In genomic region chr6:105482227-105482839, GRCh38 we compare ENCODE assay signal across 10 cellular contexts.
DNase-seq lines count a peak whose midpoint lies in the region; ATAC-seq and TF ChIP-seq lines count a peak whose summit lies in the region.
"Had no signal": no experiment of that assay in that cellular context is flagged by ENCODE, and none has a peak within 500 bp of the region (broad histone marks: within the 10 kb centered on the region; RNA-seq: fewer than 3 reads in every experiment).

No MANE protein-coding gene starts in this region.

- H3K9me3 ChIP-seq in SK-N-MC (ENCODE audit: low read depth, low read length) (no peaks in the 10 kb centered on the region), heart right ventricle (peaks cover 0 to 5% (median 0%) of the 10 kb centered on the region in 11 donors)

- H3K9ac ChIP-seq in SK-N-MC (ENCODE audit: insufficient read length), result no peak overlapping the region

- no peak for DNase-seq in activated T-cell treated with anti-CD3 and anti-CD28 coated beads, Interleukin-2, amount 50 U/mL, for 4 hours
- no peak for DNase-seq in activated T-cell treated with anti-CD3 and anti-CD28 coated beads for 4 hours
- peak; percentile 22 for DNase-seq in SK-N-MC (ENCODE audit: low read depth, low spot score)
- DNase-seq in heart right ventricle, result peak; percentile 41 to 58
- peak; percentile 49 for DNase-seq in ureter (ENCODE audit: low spot score)
- DNase-seq in omental fat pad (ENCODE audit: low spot score), result no peak
- DNase-seq in cerebellar cortex (ENCODE audit: low spot score), result no peak
- DNase-seq: CD4-positive, alpha-beta T cell had no signal

- peak overlapping the region; percentile 50 for H3K4me3 Mint-ChIP-seq in activated T-cell treated with anti-CD3 and anti-CD28 coated beads, Interleukin-2, amount 50 U/mL, for 4 hours
- H3K4me3 Mint-ChIP-seq: CD4-positive, alpha-beta T cell had no signal

- peak overlapping the region; percentile 12; the same call in 1 of the 2 replicates for H3K4me3 ChIP-seq in SK-N-MC
- H3K4me3 ChIP-seq in heart right ventricle, result peak overlapping the region in 3 of 10 donors; percentile 0 to 12 (median 11)

- H3K9me3 Mint-ChIP-seq in activated T-cell treated with anti-CD3 and anti-CD28 coated beads, Interleukin-2, amount 50 U/mL, for 4 hours, result peaks cover 2% of the 10 kb centered on the region
- H3K9me3 Mint-ChIP-seq: CD4-positive, alpha-beta T cell had no signal

- TF ChIP-seq CTCF in heart right ventricle (IDR thresholded peaks at IDR 0.05), result no peak
- no peak for TF ChIP-seq CTCF in omental fat pad (IDR thresholded peaks at IDR 0.05)

- intact Hi-C loops in heart right ventricle (cut with DNase I), result loop anchor here in 8 of 10 donors (1.0 to 10.0 kb wide), 13 partner anchors 250 to 822 kb away; partner anchors contain the start of gene PRDM1 (in 2 of the 8)

- H3K4me1 Mint-ChIP-seq in activated T-cell treated with anti-CD3 and anti-CD28 coated beads, Interleukin-2, amount 50 U/mL, for 4 hours (ENCODE audit: low read depth), result peaks cover 22% of the 10 kb centered on the region

- peaks cover 8% of the 10 kb centered on the region for H3K27me3 Mint-ChIP-seq in activated T-cell treated with anti-CD3 and anti-CD28 coated beads, Interleukin-2, amount 50 U/mL, for 4 hours (ENCODE audit: low read depth)

- H3K36me3 Mint-ChIP-seq in activated T-cell treated with anti-CD3 and anti-CD28 coated beads, Interleukin-2, amount 50 U/mL, for 4 hours (ENCODE audit: insufficient read depth), result no peaks in the 10 kb centered on the region

- H3K36me3 ChIP-seq in SK-N-MC (ENCODE audit: insufficient read depth, low read length), result no peaks in the 10 kb centered on the region
- H3K36me3 ChIP-seq in heart right ventricle, result no peaks in the 10 kb centered on the region

- WGBS in heart right ventricle, 2 donors, result 31 to 32% methylated on average over 2 of the region's 2 CpGs

- H3K27ac ChIP-seq in SK-N-MC (no peak overlapping the region), heart right ventricle (peak overlapping the region in 1 of 10 donors; percentile 51)
- H3K27ac ChIP-seq: HL-60 had no signal

- peaks cover 0 to 35% (median 9%) of the 10 kb centered on the region in 9 donors for H3K4me1 ChIP-seq in heart right ventricle

- no peak for ATAC-seq in activated T-cell treated with anti-CD3 and anti-CD28 coated beads, Interleukin-2, amount 50 U/mL, for 4 hours
- ATAC-seq in heart right ventricle (no peak), omental fat pad (ENCODE audit: low FRiP score) (no peak), HG02798 (IDR thresholded peaks at IDR 0.05; ENCODE audit: poor library complexity, unreplicated experiment) (no peak)

- no peaks in the 10 kb centered on the region for H3K27me3 ChIP-seq in heart right ventricle

Comparison
In these comparisons a context has a peak if more than half of its experiments do, and no peak if none do; other contexts are left out.
1. DNase-seq: peak in SK-N-MC (single experiment), heart right ventricle (2 of 2) and ureter (single experiment); none in activated T-cell treated with anti-CD3 and anti-CD28 coated beads, Interleukin-2, amount 50 U/mL, for 4 hours (single experiment), activated T-cell treated with anti-CD3 and anti-CD28 coated beads for 4 hours (single experiment), omental fat pad (single experiment) and cerebellar cortex (single experiment).